6 cellular contexts compared by ENCODE assay signal in genomic region chr13:91586609-91587008, GRCh38.
"Had no signal": no experiment of that assay in that cellular context is flagged by ENCODE, and none has a peak within 500 bp of the region (broad histone marks: within the 10 kb centered on the region; RNA-seq: fewer than 3 reads in every experiment).

No MANE protein-coding gene starts in this region.

- H3K27ac ChIP-seq: HL-60, KMS-11 had no signal

- H3K36me3 Mint-ChIP-seq: IgD-negative memory B cell had no signal

- H3K4me2 ChIP-seq: KMS-11 had no signal

- DNase-seq: KBM-7, KG1 had no signal

- FAIRE-seq: HTR-8/SVneo had no signal

- H3K9ac ChIP-seq: KMS-11 had no signal

- H3K4me1 Mint-ChIP-seq: IgD-negative memory B cell had no signal

- H3K27me3 Mint-ChIP-seq: IgD-negative memory B cell had no signal

- H3K27ac Mint-ChIP-seq: IgD-negative memory B cell had no signal

- H3K4me3 Mint-ChIP-seq: IgD-negative memory B cell had no signal
